ENCODE assay signal across 1 cellular context in the genomic region with DNA sequence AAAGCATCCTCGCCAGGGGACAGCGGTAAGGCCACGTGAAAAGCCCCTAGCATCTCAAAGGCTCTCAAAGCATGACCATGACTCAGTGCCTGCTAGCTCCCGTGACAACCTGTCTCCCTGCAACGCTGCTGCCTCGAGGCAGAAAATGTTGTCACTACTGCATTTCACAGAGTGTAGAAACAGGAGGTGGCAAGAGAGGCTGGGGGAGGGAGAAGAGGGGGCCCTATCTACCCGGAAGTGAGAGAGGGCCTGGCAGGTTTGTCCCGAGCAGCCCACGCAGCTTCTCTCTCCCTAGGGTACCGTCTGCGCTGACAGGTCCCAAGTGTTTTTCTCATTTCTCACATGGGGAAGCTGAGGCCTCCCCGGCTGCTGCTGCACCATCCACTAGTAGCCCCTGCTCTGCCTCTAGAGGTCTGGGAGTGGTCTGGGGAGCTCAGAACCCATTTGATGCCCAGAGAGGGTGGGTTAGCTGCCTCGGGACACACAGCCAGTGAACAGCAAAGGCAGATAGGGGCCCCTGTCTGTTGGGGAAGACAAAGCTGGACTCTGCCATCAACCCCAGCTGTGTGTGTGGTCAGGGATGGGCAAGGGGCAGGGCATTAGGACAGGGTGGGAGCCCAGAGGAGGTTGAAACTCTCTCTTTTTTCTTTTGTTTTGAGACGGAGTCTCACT.
TF ChIP-seq lines count a peak whose summit lies in the region.

No MANE protein-coding gene starts in this region.

TF ChIP-seq in HepG2, 621 proteins besides CTCF, POLR2A, EP300 and RAD21:
- TF ChIP-seq ZNF768 (CRISPR knock-in tag; IDR thresholded peaks at IDR 0.05) (peak; percentile 98), ZNF12 (CRISPR knock-in tag; IDR thresholded peaks at IDR 0.05) (0 out of 2 replicates have a peak, but pooled peaks have one; percentile 35)
- TF ChIP-seq, protein P1, sequence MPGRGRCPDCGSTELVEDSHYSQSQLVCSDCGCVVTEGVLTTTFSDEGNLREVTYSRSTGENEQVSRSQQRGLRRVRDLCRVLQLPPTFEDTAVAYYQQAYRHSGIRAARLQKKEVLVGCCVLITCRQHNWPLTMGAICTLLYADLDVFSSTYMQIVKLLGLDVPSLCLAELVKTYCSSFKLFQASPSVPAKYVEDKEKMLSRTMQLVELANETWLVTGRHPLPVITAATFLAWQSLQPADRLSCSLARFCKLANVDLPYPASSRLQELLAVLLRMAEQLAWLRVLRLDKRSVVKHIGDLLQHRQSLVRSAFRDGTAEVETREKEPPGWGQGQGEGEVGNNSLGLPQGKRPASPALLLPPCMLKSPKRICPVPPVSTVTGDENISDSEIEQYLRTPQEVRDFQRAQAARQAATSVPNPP (CRISPR knock-in tag; IDR thresholded peaks at IDR 0.05) = no peak
